In the genomic region with DNA sequence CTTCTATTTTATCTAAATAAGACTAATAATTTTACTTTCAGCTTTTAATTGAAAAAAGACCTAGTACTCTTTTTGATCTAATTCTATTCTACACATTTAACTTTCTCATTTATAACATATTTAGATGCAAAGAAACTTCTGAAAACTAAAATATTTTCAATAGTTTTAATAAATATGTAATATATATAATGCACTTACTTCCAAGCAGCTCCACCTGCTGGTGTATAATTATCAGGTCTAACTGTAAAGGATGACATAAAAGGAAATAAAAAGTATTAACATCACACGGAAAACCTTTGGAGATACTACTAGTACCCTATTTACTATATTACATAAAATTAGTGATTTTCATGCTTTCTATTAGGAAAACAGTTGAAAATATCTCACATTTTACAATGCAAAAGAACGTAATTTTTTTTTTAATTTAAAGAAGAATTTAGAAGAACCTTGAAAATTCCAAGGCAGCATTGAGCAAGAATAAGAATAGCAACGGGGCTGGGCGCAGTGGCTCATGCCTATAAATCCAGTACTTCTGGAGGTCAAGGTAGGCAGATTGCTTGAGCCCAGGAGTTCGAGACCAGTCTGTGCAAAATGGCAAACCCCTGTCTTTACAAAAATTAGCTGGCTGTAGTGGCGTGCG, we compare ENCODE assay signal across 10 cellular contexts. TPM values are rescaled to one million over a fixed set of nuclear protein-coding genes. Genes with fewer than 3 reads are reported as not detected.
A peak's percentile ranks its signal among the peaks of the same experiment; 100 is the strongest.
DNase-seq lines count a peak whose midpoint lies in the region; ATAC-seq, FAIRE-seq and TF ChIP-seq lines count a peak whose summit lies in the region.
"Had no signal": no experiment of that assay in that cellular context is flagged by ENCODE, and none has a peak within 500 bp of the region (broad histone marks: within the 10 kb centered on the region; RNA-seq: fewer than 3 reads in every experiment).

No MANE protein-coding gene starts in this region.

- no peak overlapping the region for H2AFZ ChIP-seq in PC-3 (ENCODE audit: low read length)

- no peaks in the 10 kb centered on the region for H3K9me2 ChIP-seq in PC-3 (replicated peaks; ENCODE audit: low read length)

- H3K4me1 ChIP-seq in heart left ventricle, result no peaks in the 10 kb centered on the region
- H3K4me1 ChIP-seq in PC-3 (ENCODE audit: insufficient read depth, low read length), result 0 out of 2 replicates have a peak, but pooled peaks cover 3% of the 10 kb centered on the region
- no peaks in the 10 kb centered on the region for H3K4me1 ChIP-seq in esophagus muscularis mucosa

- TF ChIP-seq CTCF in heart left ventricle (IDR thresholded peaks at IDR 0.05) (peak in 10 of 12 donors; percentile 1 to 41 (median 24)), PC-3 (conservative IDR thresholded peaks at IDR 0.05; ENCODE audit: low read depth, low read length) (peak; percentile 52), esophagus muscularis mucosa (IDR thresholded peaks at IDR 0.05) (peak; percentile 10 to 42 (median 36))

- H3K27ac ChIP-seq in heart left ventricle, result no peak overlapping the region
- H3K27ac ChIP-seq in PC-3 (ENCODE audit: low read length), result no peak overlapping the region
- no peak overlapping the region for H3K27ac ChIP-seq in esophagus muscularis mucosa (replicated peaks in 1 of 4)

- H3K4me3 ChIP-seq in heart left ventricle, result no peak overlapping the region
- no peak overlapping the region for H3K4me3 ChIP-seq in PC-3 (ENCODE audit: low read length)
- no peak overlapping the region for H3K4me3 ChIP-seq in esophagus muscularis mucosa

- H3K27me3 ChIP-seq in heart left ventricle (no peaks in the 10 kb centered on the region), PC-3 (ENCODE audit: low read length) (no peaks in the 10 kb centered on the region), esophagus muscularis mucosa (no peaks in the 10 kb centered on the region)

- intact Hi-C loops in heart left ventricle (cut with DNase I), result loop anchor here in 1 of 10 donors (10.0 kb wide), 1 partner anchor 50 kb away; no protein-coding TSS in a partner anchor
- intact Hi-C loops in Right ventricle myocardium inferior (cut with DNase I), result no loop called here
- intact Hi-C loops in PC-3 (cut with micrococcal nuclease), result no loop called here
- intact Hi-C loops in esophagus muscularis mucosa (cut with DNase I), result loop anchor here (5.0 kb wide), 1 partner anchor 47 kb away; no protein-coding TSS in a partner anchor

- TF ChIP-seq EP300 in esophagus muscularis mucosa (IDR thresholded peaks at IDR 0.05), result no peak

- H3K4me2 ChIP-seq in PC-3 (ENCODE audit: low read length), result no peak overlapping the region

- no peaks in the 10 kb centered on the region for H4K20me1 ChIP-seq in PC-3 (ENCODE audit: low read length)

- FAIRE-seq in urothelium cell line (lab: Jason Lieb, UNC), result no peak

- CTCF ChIA-PET in PC-3 (lab: Charles Lee), result interaction anchor here (0.6 to 0.7 kb wide), 2 partner anchors 44 to 54 kb away, joined by 3 to 6 read pairs; no protein-coding TSS in a partner anchor

- 76 to 82% (median 79%) methylated on average over 7 of the region's 7 CpGs for WGBS in heart left ventricle, 4 donors
- WGBS in esophagus muscularis mucosa, result 80% methylated on average over 7 of the region's 7 CpGs

- H3K9me3 ChIP-seq in heart left ventricle (no peaks in the 10 kb centered on the region), PC-3 (ENCODE audit: low read length) (no peaks in the 10 kb centered on the region), esophagus muscularis mucosa (no peaks in the 10 kb centered on the region)

- H3K36me3 ChIP-seq in heart left ventricle (no peaks in the 10 kb centered on the region), PC-3 (ENCODE audit: low read depth, low read length) (no peaks in the 10 kb centered on the region), esophagus muscularis mucosa (no peaks in the 10 kb centered on the region)

- H3F3A ChIP-seq in PC-3 (ENCODE audit: low read length, unreplicated experiment), result no peaks in the 10 kb centered on the region

- no peak overlapping the region for H3K9ac ChIP-seq in PC-3 (ENCODE audit: low read length)

- TF ChIP-seq POLR2A in heart left ventricle (IDR thresholded peaks at IDR 0.05), result no peak
- no peak for TF ChIP-seq POLR2A in esophagus muscularis mucosa (IDR thresholded peaks at IDR 0.05; ENCODE audit: low read depth)

- H3K79me2 ChIP-seq in PC-3 (ENCODE audit: low read length), result no peaks in the 10 kb centered on the region

- ATAC-seq in heart left ventricle (no peak), Right ventricle myocardium inferior (no peak), PC-3 (peak; percentile 69), GM18867 (IDR thresholded peaks at IDR 0.05; ENCODE audit: unreplicated experiment) (no peak)
- ATAC-seq: activated T-helper 17 cell treated with anti-CD3 and anti-CD28 coated beads, Interleukin-2, amount 50 U/mL, for 72 hours; left lobe of liver had no signal

- BruUV-seq in PC-3 (replicated peaks; lab: Mats Ljungman, UMichigan), result no TSS peak

- DNase-seq in heart left ventricle (no peak), Right ventricle myocardium inferior (ENCODE audit: missing footprints) (no peak), PC-3 (peak; percentile 53), esophagus muscularis mucosa (ENCODE audit: extremely low spot score) (no peak), urothelium cell line (ENCODE audit: low spot score) (peak; percentile 3), HUDEP-2 (lab: John Stamatoyannopoulos, UW; ENCODE audit: unreplicated experiment in 76 of 76) (no peak), NCI-H345 (lab: John Stamatoyannopoulos, UW) (no peak)

- POLR2A ChIA-PET in PC-3 (lab: Charles Lee; ENCODE audit: unreplicated experiment), result no interaction called here

RNA-seq across cellular contexts. Expression of gene PLSCR5, which starts 10.2 kb away (rescaled TPM):
- total RNA-seq in heart left ventricle (not detected), Right ventricle myocardium inferior (not detected), PC-3 (2014; rRNA removed) (not detected in 2 replicates), esophagus muscularis mucosa (not detected)
- polyA plus RNA-seq in heart left ventricle, result not detected
- total RNA-seq: activated T-helper 17 cell treated with anti-CD3 and anti-CD28 coated beads, Interleukin-2, amount 50 U/mL, for 72 hours; left lobe of liver had no signal

RNA-seq across cellular contexts. Expression of gene PLSCR1, which starts 50.6 kb away (rescaled TPM):
- 100 to 1,000 TPM in 1 of 9 donors, 10 to 100 TPM in 8; 17.4 to 113 (median 35.7) TPM for total RNA-seq in heart left ventricle
- polyA plus RNA-seq in heart left ventricle, result 10 to 100 TPM in 1 of 2 donors, 1 to 10 TPM in 1; 6.9 to 23.0 TPM
- total RNA-seq in Right ventricle myocardium inferior, result 29.9 TPM
- 31.4 and 48.8 TPM in 2 replicates for total RNA-seq in PC-3 (2014; rRNA removed)
- 100 to 1,000 TPM in 1 of 4 donors, 10 to 100 TPM in 3; 40.7 to 221 (median 58.2) TPM for total RNA-seq in esophagus muscularis mucosa

Comparison
In these comparisons a context has a peak if more than half of its experiments do, and no peak if none do; other contexts are left out.
1. DNase-seq: peak in PC-3 (single experiment) and urothelium cell line (single experiment); none in heart left ventricle (0 of 5), Right ventricle myocardium inferior (single experiment), esophagus muscularis mucosa (single experiment), HUDEP-2 (0 of 76) and NCI-H345 (single experiment).
2. Peak in every context shown above with its lines, with median percentiles within 50 percentile points of each other: CTCF ChIP-seq.